ENCODE assay signal across 24 cellular contexts in the genomic region with DNA sequence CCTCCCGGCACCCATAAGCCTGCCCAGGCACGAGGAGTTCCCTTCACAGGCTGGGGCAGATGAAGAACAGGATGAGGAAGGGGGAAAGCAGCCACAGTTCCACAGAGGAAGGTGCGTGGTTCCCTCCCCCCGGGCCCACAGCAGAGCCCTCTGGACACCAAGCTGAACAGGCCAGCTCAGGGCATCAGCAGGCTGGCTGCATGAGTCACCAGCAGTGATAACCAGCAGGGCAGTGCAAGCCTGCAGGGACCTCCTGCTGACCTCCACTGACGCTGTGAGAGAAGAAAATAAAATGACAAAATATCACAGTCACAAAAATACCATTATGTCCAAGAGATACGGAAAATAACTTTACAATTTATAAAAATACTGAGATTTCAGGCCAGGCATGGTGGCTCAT. TPM values are rescaled to one million over a fixed set of nuclear protein-coding genes. Genes with fewer than 3 reads are reported as not detected.
DNase-seq lines count a peak whose midpoint lies in the region; ATAC-seq, FAIRE-seq and TF ChIP-seq lines count a peak whose summit lies in the region.
"Had no signal": no experiment of that assay in that cellular context is flagged by ENCODE, and none has a peak within 500 bp of the region (broad histone marks: within the 10 kb centered on the region; RNA-seq: fewer than 3 reads in every experiment).

No MANE protein-coding gene starts in this region.

- H3K4me3 Mint-ChIP-seq in effector memory CD8-positive, alpha-beta T cell = no peak overlapping the region
- H3K4me3 Mint-ChIP-seq: central memory CD8-positive, alpha-beta T cell; naive thymus-derived CD4-positive, alpha-beta T cell; T-helper 2 cell treated with Interferon-gamma antibody and Interleukin-4, amounts not matched to agents 5 μg/mL and 100 μg/mL, for 36 hours had no signal

- no peak for ATAC-seq in effector memory CD8-positive, alpha-beta T cell (replicated peaks)
- ATAC-seq in HG03571 (IDR thresholded peaks at IDR 0.05; ENCODE audit: unreplicated experiment) = no peak
- ATAC-seq: activated CD4-positive, CD25-positive, alpha-beta regulatory T cell treated with anti-CD3 and anti-CD28 coated beads, Interleukin-2, amount 50 U/mL, for 24 hours; naive thymus-derived CD4-positive, alpha-beta T cell had no signal

- TF ChIP-seq POLR2A in suprapubic skin (IDR thresholded peaks at IDR 0.05) = no peak

- H3K9me3 ChIP-seq in MG63 (no peaks in the 10 kb centered on the region), suprapubic skin (no peaks in the 10 kb centered on the region)
- H3K9me3 ChIP-seq: esophagus muscularis mucosa, SJCRH30 had no signal

- H3K9me3 Mint-ChIP-seq in effector memory CD8-positive, alpha-beta T cell = no peaks in the 10 kb centered on the region
- H3K9me3 Mint-ChIP-seq: activated T-helper 2 cell treated with anti-CD3 and anti-CD28 coated beads, Interferon-gamma antibody, Interleukin-2, Interleukin-4, amounts not matched to agents 10 μg/mL and 5 μg/mL and 100 μg/mL, durations not matched to agents 14 hours and 24 hours and 36 hours; central memory CD8-positive, alpha-beta T cell; naive thymus-derived CD4-positive, alpha-beta T cell; T-helper 2 cell treated with Interferon-gamma antibody and Interleukin-4, amounts not matched to agents 5 μg/mL and 100 μg/mL, for 36 hours had no signal

- TF ChIP-seq CTCF in suprapubic skin (IDR thresholded peaks at IDR 0.05) = no peak

- H3K4me3 ChIP-seq in MG63 = no peak overlapping the region
- no peak overlapping the region for H3K4me3 ChIP-seq in suprapubic skin
- H3K4me3 ChIP-seq: BLaER1 treated with 17β-estradiol and CSF1 and Interleukin-3, amounts not matched to agents 10 nM and 100 nM; esophagus muscularis mucosa; SJCRH30; skin epidermis had no signal

- H3K4me1 Mint-ChIP-seq in effector memory CD8-positive, alpha-beta T cell (ENCODE audit: low read depth in 2 of 2) = peaks cover 20 to 29% of the 10 kb centered on the region in 2 donors

- H3K27ac ChIP-seq in suprapubic skin = no peak overlapping the region
- H3K27ac ChIP-seq: BLaER1 treated with 17β-estradiol and CSF1 and Interleukin-3, amounts not matched to agents 10 nM and 100 nM; esophagus muscularis mucosa; SJCRH30; skin epidermis had no signal

- DNase-seq in EH (ENCODE audit: low read depth) (peak; percentile 51), MG63 (peak; percentile 57), myocyte (ENCODE audit: low read depth) (peak; percentile 54), GF-D8 (lab: John Stamatoyannopoulos, UW) (no peak), urothelium cell line (ENCODE audit: low spot score) (no peak), suprapubic skin (ENCODE audit: low spot score in 2 of 2) (no peak)
- DNase-seq in effector memory CD8-positive, alpha-beta T cell = no peak
- DNase-seq: amniotic stem cell; GOT3; KBM-7; mammary epithelial cell; naive thymus-derived CD4-positive, alpha-beta T cell; NCI-H1105 treated with DMSO at 0.1 percent for 48 hours; NCI-H69; SJCRH30; stimulated activated CD8-positive, alpha-beta memory T cell treated with anti-CD3 and anti-CD28 coated beads, Interleukin-4, amount 100 ng/mL, for 48 hours had no signal

- no peak for FAIRE-seq in urothelium cell line (lab: Jason Lieb, UNC)

- no peaks in the 10 kb centered on the region for H3K27me3 ChIP-seq in MG63
- H3K27me3 ChIP-seq in suprapubic skin = no peaks in the 10 kb centered on the region
- H3K27me3 ChIP-seq: BLaER1 treated with 17β-estradiol and CSF1 and Interleukin-3, amounts not matched to agents 10 nM and 100 nM; esophagus muscularis mucosa; SJCRH30 had no signal

- 87% methylated on average over 5 of the region's 6 CpGs for WGBS in suprapubic skin

- H3K4me1 ChIP-seq in suprapubic skin = no peaks in the 10 kb centered on the region
- H3K4me1 ChIP-seq: BLaER1 treated with 17β-estradiol and CSF1 and Interleukin-3, amounts not matched to agents 10 nM and 100 nM; SJCRH30 had no signal

- H3K27me3 Mint-ChIP-seq in effector memory CD8-positive, alpha-beta T cell = no peaks in the 10 kb centered on the region
- H3K27me3 Mint-ChIP-seq: central memory CD8-positive, alpha-beta T cell; naive thymus-derived CD4-positive, alpha-beta T cell had no signal

- peaks cover 6% of the 10 kb centered on the region for H3K36me3 Mint-ChIP-seq in effector memory CD8-positive, alpha-beta T cell (ENCODE audit: insufficient read depth)

- no peak for TF ChIP-seq EP300 in suprapubic skin (IDR thresholded peaks at IDR 0.05)

- H3K27ac Mint-ChIP-seq in effector memory CD8-positive, alpha-beta T cell = peak overlapping the region; percentile 31 to 53
- H3K27ac Mint-ChIP-seq: activated T-helper 2 cell treated with anti-CD3 and anti-CD28 coated beads, Interferon-gamma antibody, Interleukin-2, Interleukin-4, amounts not matched to agents 10 μg/mL and 5 μg/mL and 100 μg/mL, durations not matched to agents 14 hours and 24 hours and 36 hours; T-helper 2 cell treated with Interferon-gamma antibody and Interleukin-4, amounts not matched to agents 5 μg/mL and 100 μg/mL, for 36 hours had no signal

- H3K36me3 ChIP-seq in MG63 (no peaks in the 10 kb centered on the region; the same call in 1 of the 2 replicates), suprapubic skin (peaks cover 2% of the 10 kb centered on the region)
- H3K36me3 ChIP-seq: SJCRH30 had no signal

RNA-seq across cellular contexts. Expression of a gene that starts 11.5 kb away (rescaled TPM):
- total RNA-seq in MG63 (2014; rRNA removed; shearing (Covaris generic); ENCODE audit: low replicate concordance) = 13.4 and 24.2 TPM in 2 replicates
- total RNA-seq in myocyte (24.9 and 26.6 TPM in 2 replicates), suprapubic skin (10 to 100 TPM in 1 of 4 donors, 1 to 10 TPM in 3; 6.0 to 11.8 (median 8.8) TPM)
- polyA plus RNA-seq in myocyte (2012) = 21.5 TPM

Comparison
In these comparisons a context has a peak if more than half of its experiments do, and no peak if none do; other contexts are left out.
1. DNase-seq: peak in EH (single experiment), MG63 (single experiment) and myocyte (single experiment); none in effector memory CD8-positive, alpha-beta T cell (0 of 3), GF-D8 (single experiment), urothelium cell line (single experiment) and suprapubic skin (0 of 2).